In the genomic region with DNA sequence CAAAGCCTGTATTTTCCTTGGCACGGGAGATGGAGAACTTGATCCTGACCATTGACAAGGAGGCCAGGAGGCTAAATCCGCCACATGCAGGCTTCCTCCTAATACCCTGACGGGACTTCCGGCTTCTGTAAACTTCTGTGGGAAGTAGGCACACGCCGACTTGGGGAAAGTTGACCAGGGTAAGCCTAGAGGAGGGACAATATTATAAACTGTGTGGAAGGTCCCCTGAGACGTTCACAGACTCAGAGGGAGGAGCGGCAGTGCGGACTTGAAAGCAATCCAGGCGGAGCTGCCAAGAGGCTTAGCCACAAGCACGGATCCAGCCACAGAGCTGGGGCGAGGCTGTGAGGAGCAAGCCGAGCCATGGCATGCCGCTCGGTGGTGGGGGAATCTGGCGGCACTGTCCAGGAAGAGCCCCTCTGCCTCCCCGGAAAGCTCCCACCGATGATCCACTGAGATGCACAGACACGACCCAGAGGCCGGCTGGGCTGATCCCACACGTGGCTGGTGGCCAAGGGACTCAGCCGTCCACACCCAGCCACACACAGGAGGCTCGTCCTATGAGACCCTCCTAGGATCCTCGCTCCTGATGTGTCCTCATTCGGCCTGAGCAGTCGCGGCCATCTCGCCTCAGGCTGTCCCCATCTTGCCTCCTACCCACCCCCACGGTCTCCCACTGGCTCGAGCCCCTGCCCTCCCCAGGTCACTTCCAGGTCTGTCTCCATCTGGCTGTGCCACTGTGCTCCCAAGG, we compare ENCODE assay signal across 12 cellular contexts. TPM values are rescaled to one million over a fixed set of nuclear protein-coding genes. Genes with fewer than 3 reads are reported as not detected.
DNase-seq lines count a peak whose midpoint lies in the region; ATAC-seq, FAIRE-seq and TF ChIP-seq lines count a peak whose summit lies in the region.
"Had no signal": no experiment of that assay in that cellular context is flagged by ENCODE, and none has a peak within 500 bp of the region (broad histone marks: within the 10 kb centered on the region; RNA-seq: fewer than 3 reads in every experiment).

No MANE protein-coding gene starts in this region.

- FAIRE-seq in pancreas (lab: Jason Lieb, UNC) = no peak

- DNase-seq in AG09309 (ENCODE audit: low read depth) (peak; percentile 80), SW480 (ENCODE audit: low spot score) (peak; percentile 84), fibroblast of the aortic adventitia (ENCODE audit: low read depth) (peak; percentile 95), pancreas (peak; percentile 70 to 83 (median 76)), A172 (ENCODE audit: low spot score) (no peak), NCI-H1048 (lab: John Stamatoyannopoulos, UW) (no peak)
- DNase-seq in stimulated activated CD4-positive, alpha-beta T cell treated with anti-CD3 and anti-CD28 coated beads, Interleukin-2, amount 100 ng/mL, for 24 hours = no peak
- DNase-seq: activated CD8-positive, alpha-beta T cell treated with anti-CD3 and anti-CD28 coated beads for 36 hours; CD8-positive, alpha-beta memory T cell; spleen had no signal

- 39 to 40% methylated on average over 28 to 30 of the region's 30 CpGs for WGBS in pancreas, 2 donors

- peak overlapping the region; percentile 80 to 84 (median 81) for H3K27ac ChIP-seq in pancreas
- H3K27ac ChIP-seq: HL-60, spleen had no signal

- H3K9me3 ChIP-seq in pancreas = no peaks in the 10 kb centered on the region
- H3K9me3 ChIP-seq: spleen had no signal

- intact Hi-C loops in pancreas (cut with DNase I) = no loop called here

- H3K4me1 ChIP-seq in pancreas = peaks cover 23 to 35% (median 30%) of the 10 kb centered on the region in 3 donors
- H3K4me1 ChIP-seq: spleen had no signal

- TF ChIP-seq CTCF in AG09309 (IDR thresholded peaks at IDR 0.05; ENCODE audit: control insufficient read depth, insufficient read depth, low read depth, low read length, missing control alignments) = no peak
- no peak for TF ChIP-seq CTCF in fibroblast of the aortic adventitia (IDR thresholded peaks at IDR 0.05; ENCODE audit: insufficient read depth, low read length)
- no peak for TF ChIP-seq CTCF in pancreas (IDR thresholded peaks at IDR 0.05)

- no peaks in the 10 kb centered on the region for H3K36me3 ChIP-seq in pancreas
- H3K36me3 ChIP-seq: spleen had no signal

- H3K4me3 ChIP-seq in AG09309 (ENCODE audit: control insufficient read depth, low read depth, low read length) = no peak overlapping the region; the same call in 1 of the 2 replicates
- peak overlapping the region; percentile 32 for H3K4me3 ChIP-seq in fibroblast of the aortic adventitia (ENCODE audit: low read depth, low read length)
- H3K4me3 ChIP-seq in pancreas = peak overlapping the region in 1 of 4 donors; percentile 17
- H3K4me3 ChIP-seq: spleen had no signal

- no peaks in the 10 kb centered on the region for H3K27me3 ChIP-seq in pancreas

- ATAC-seq in pancreas (peak; percentile 49 to 72 (median 68)), HG03139 (IDR thresholded peaks at IDR 0.05; ENCODE audit: unreplicated experiment) (no peak)
- ATAC-seq: activated CD8-positive, alpha-beta T cell treated with anti-CD3 and anti-CD28 coated beads for 36 hours had no signal

RNA-seq across cellular contexts. Expression of gene INSIG1, which starts 40.0 kb away (rescaled TPM):
- total RNA-seq in fibroblast of the aortic adventitia (ENCODE audit: low replicate concordance) (79.6 and 313 TPM in 2 replicates), pancreas (10 to 100 TPM; 24.9 to 59.2 (median 50.3) TPM)
- polyA plus RNA-seq in pancreas = 10 to 100 TPM; 13.0 to 23.8 TPM
- total RNA-seq in A172 (2014; rRNA removed; shearing (Covaris generic)) = 106 and 141 TPM in 2 replicates

Comparison
In these comparisons a context has a peak if more than half of its experiments do, and no peak if none do; other contexts are left out.
1. DNase-seq: peak in AG09309 (single experiment), SW480 (single experiment), fibroblast of the aortic adventitia (single experiment) and pancreas (6 of 6); none in A172 (single experiment), stimulated activated CD4-positive, alpha-beta T cell treated with anti-CD3 and anti-CD28 coated beads, Interleukin-2, amount 100 ng/mL, for 24 hours (0 of 2) and NCI-H1048 (single experiment).